In the genomic region with DNA sequence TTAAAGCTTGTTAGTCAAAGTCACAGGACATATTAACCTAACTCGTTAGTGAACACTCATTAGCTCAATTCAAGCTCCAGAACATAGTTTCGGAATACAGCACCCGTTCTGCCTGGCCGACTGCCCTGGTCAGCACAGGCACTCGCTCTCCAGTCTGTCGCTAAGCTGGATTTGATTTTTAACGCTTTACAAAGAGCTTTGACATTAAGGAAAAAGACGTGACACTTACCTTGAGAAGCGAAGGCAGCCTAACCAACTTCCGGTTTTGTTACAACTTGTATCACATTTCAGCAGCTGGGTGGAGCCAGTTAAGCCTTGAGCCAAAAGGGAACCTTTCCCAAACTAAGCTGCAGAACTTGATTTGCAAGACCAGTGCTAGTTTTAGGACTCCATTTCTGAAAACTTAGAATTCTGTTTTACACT, we compare ENCODE assay signal across 7 cellular contexts. TPM values are rescaled to one million over a fixed set of nuclear protein-coding genes. Genes with fewer than 3 reads are reported as not detected.
A peak's percentile ranks its signal among the peaks of the same experiment; 100 is the strongest.
DNase-seq lines count a peak whose midpoint lies in the region; ATAC-seq and TF ChIP-seq lines count a peak whose summit lies in the region.

A gene with protein sequence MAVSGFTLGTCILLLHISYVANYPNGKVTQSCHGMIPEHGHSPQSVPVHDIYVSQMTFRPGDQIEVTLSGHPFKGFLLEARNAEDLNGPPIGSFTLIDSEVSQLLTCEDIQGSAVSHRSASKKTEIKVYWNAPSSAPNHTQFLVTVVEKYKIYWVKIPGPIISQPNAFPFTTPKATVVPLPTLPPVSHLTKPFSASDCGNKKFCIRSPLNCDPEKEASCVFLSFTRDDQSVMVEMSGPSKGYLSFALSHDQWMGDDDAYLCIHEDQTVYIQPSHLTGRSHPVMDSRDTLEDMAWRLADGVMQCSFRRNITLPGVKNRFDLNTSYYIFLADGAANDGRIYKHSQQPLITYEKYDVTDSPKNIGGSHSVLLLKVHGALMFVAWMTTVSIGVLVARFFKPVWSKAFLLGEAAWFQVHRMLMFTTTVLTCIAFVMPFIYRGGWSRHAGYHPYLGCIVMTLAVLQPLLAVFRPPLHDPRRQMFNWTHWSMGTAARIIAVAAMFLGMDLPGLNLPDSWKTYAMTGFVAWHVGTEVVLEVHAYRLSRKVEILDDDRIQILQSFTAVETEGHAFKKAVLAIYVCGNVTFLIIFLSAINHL (minus strand): TSS at position 258 of the 423 bp plus-strand sequence. CDS start 17,867 bp downstream, outside the sequence.

- H3K4ac ChIP-seq in IMR-90 (ENCODE audit: low read depth, low read length), result peak within 1 kb of the TSS; percentile 85

- H2BK15ac ChIP-seq in IMR-90 (ENCODE audit: low read depth, low read length), result peak within 1 kb of the TSS; percentile 51; the same call in 1 of the 3 replicates

- ATAC-seq in GM21786 (IDR thresholded peaks at IDR 0.05; ENCODE audit: unreplicated experiment), result peak; percentile 94
- ATAC-seq in IMR-90 (ENCODE audit: low read depth), result peak; percentile 73
- peak; percentile 77 for ATAC-seq in Panc1

- peak within 1 kb of the TSS; percentile 73; the same call in 1 of the 2 replicates for H2BK20ac ChIP-seq in IMR-90 (ENCODE audit: low read depth, low read length)

- H3K9ac ChIP-seq in IMR-90 (ENCODE audit: low read depth, low read length) (peak within 1 kb of the TSS; percentile 71), adipocyte (ENCODE audit: low read length) (peak within 1 kb of the TSS; percentile 87)

- H3K56ac ChIP-seq in IMR-90 (ENCODE audit: extremely low read depth, insufficient read depth, low read length), result peak within 1 kb of the TSS; percentile 37; the same call in 1 of the 2 replicates

- peak within 1 kb of the TSS; percentile 57 for H2BK5ac ChIP-seq in IMR-90 (ENCODE audit: low read depth, low read length, poor library complexity, severe bottlenecking)

- CTCF ChIA-PET in IMR-90 (lab: Yijun Ruan, JAX), result no interaction called here
- CTCF ChIA-PET in Panc1 (lab: Charles Lee), result interaction anchor here (0.6 kb wide), 1 partner anchor 730 kb away, joined by 3 read pairs; no protein-coding TSS in a partner anchor

- TF ChIP-seq CTCF in GM12864 (IDR thresholded peaks at IDR 0.05; ENCODE audit: low read depth, low read length, missing control alignments) (no peak), IMR-90 (conservative IDR thresholded peaks at IDR 0.05; ENCODE audit: low read depth, low read length) (no peak), Panc1 (IDR thresholded peaks at IDR 0.05) (no peak), right atrium auricular region (IDR thresholded peaks at IDR 0.05) (no peak)

- no peak within 1 kb of the TSS for H2AK5ac ChIP-seq in IMR-90 (ENCODE audit: low read depth, low read length)

- TF ChIP-seq RAD21 in IMR-90 (IDR thresholded peaks at IDR 0.05; ENCODE audit: low read length), result no peak

- POLR2A ChIA-PET in IMR-90 (lab: Charles Lee; ENCODE audit: unreplicated experiment) (no interaction called here), Panc1 (lab: Charles Lee) (interaction anchor here (0.7 kb wide), 1 partner anchor 59 kb away, joined by 5 read pairs; no protein-coding TSS in a partner anchor)

- peak within 1 kb of the TSS; percentile 76 for H4K91ac ChIP-seq in IMR-90 (ENCODE audit: insufficient read depth, low read depth, low read length)

- peak within 1 kb of the TSS; percentile 78 for H3K18ac ChIP-seq in IMR-90 (ENCODE audit: low read depth, low read length)

- H3K9me3 ChIP-seq in IMR-90 (ENCODE audit: control insufficient read depth, insufficient read depth, low read length) (no peaks in the 10 kb centered on the region), Panc1 (ENCODE audit: control insufficient read depth, insufficient read depth, low read depth, low read length) (no peaks in the 10 kb centered on the region), adipocyte (ENCODE audit: control insufficient read depth, low read length) (no peaks in the 10 kb centered on the region), right atrium auricular region (no peaks in the 10 kb centered on the region)

- H3K27me3 ChIP-seq in IMR-90 (ENCODE audit: control insufficient read depth, insufficient read depth, low read length), result no peaks in the 10 kb centered on the region
- peaks cover 2% of the 10 kb centered on the region for H3K27me3 ChIP-seq in Panc1 (ENCODE audit: control insufficient read depth, insufficient read depth, low read length)
- no peaks in the 10 kb centered on the region for H3K27me3 ChIP-seq in adipocyte (replicated peaks; ENCODE audit: control insufficient read depth, insufficient read depth, low read length)
- no peaks in the 10 kb centered on the region for H3K27me3 ChIP-seq in right atrium auricular region

- H4K5ac ChIP-seq in IMR-90 (ENCODE audit: low read depth, low read length), result peak within 1 kb of the TSS; percentile 66

- H3K79me1 ChIP-seq in IMR-90 (ENCODE audit: low read depth in 1 of 2, low read length in 2 of 2), result no peaks in the 10 kb centered on the region

- peak within 1 kb of the TSS; percentile 82 for H2BK120ac ChIP-seq in IMR-90 (ENCODE audit: low read depth, low read length)

- dilution Hi-C loops in IMR-90 (cut with HindIII; ENCODE audit: low sequenced_read_pairs, unreplicated experiment), result no loop called here

- in situ Hi-C loops in IMR-90 (cut with MboI; ENCODE audit: low sequenced_read_pairs), result no loop called here
- in situ Hi-C loops in Panc1 (cut with HindIII; ENCODE audit: low pct_unique_long_range_greater_than_20kb, low sequenced_read_pairs), result no loop called here

- no peaks in the 10 kb centered on the region for H3K36me3 ChIP-seq in IMR-90 (ENCODE audit: control insufficient read depth, insufficient read depth, low read length)
- H3K36me3 ChIP-seq in Panc1 (ENCODE audit: control insufficient read depth, insufficient read depth, low read length), result peaks cover 4% of the 10 kb centered on the region; the same call in 1 of the 2 replicates
- no peaks in the 10 kb centered on the region for H3K36me3 ChIP-seq in adipocyte (ENCODE audit: control insufficient read depth, insufficient read depth, low read length, severe bottlenecking)
- H3K36me3 ChIP-seq in right atrium auricular region, result no peaks in the 10 kb centered on the region

- H3K4me1 ChIP-seq in IMR-90 (ENCODE audit: control insufficient read depth, insufficient read depth, low read length) (peaks cover 2% of the 10 kb centered on the region; the same call in 1 of the 2 replicates), Panc1 (ENCODE audit: control insufficient read depth, insufficient read depth, low read length) (no peaks in the 10 kb centered on the region), adipocyte (ENCODE audit: control insufficient read depth, insufficient read depth, low read length) (peaks cover 19% of the 10 kb centered on the region), right atrium auricular region (peaks cover 0 to 14% of the 10 kb centered on the region in 2 donors)

- peak within 1 kb of the TSS; percentile 68 for H3K23ac ChIP-seq in IMR-90 (ENCODE audit: low read depth, low read length)

- DNase-seq in GM12864 (ENCODE audit: low read depth) (peak; percentile 90), IMR-90 (peak; percentile 64), Panc1 (ENCODE audit: low read depth, low spot score) (peak; percentile 24), adipocyte (ENCODE audit: low read depth) (peak; percentile 87), right atrium auricular region (ENCODE audit: low spot score) (peak; percentile 75), putamen (ENCODE audit: low spot score) (peak; percentile 17)

- H3K27ac ChIP-seq in IMR-90 (ENCODE audit: insufficient read depth, low read length), result peak within 1 kb of the TSS; percentile 60
- H3K27ac ChIP-seq in Panc1 (ENCODE audit: low read length), result no peak within 1 kb of the TSS
- peak within 1 kb of the TSS; percentile 65 to 83 for H3K27ac ChIP-seq in right atrium auricular region

- H3K14ac ChIP-seq in IMR-90 (replicated peaks; ENCODE audit: low read depth, low read length), result peak within 1 kb of the TSS; percentile 73

- peak within 1 kb of the TSS; percentile 76 for H3K4me2 ChIP-seq in IMR-90 (ENCODE audit: low read depth, low read length)

- H4K20me1 ChIP-seq in IMR-90 (ENCODE audit: insufficient read depth, low read length), result no peaks in the 10 kb centered on the region

- peak within 1 kb of the TSS; percentile 39 to 95 for H4K8ac ChIP-seq in IMR-90 (ENCODE audit: low read depth in 2 of 2, low read length in 2 of 2)

- intact Hi-C loops in IMR-90 (cut with micrococcal nuclease) (no loop called here), Panc1 (cut with micrococcal nuclease; ENCODE audit: unreplicated experiment) (no loop called here)

- H3K4me3 ChIP-seq in GM12864 (ENCODE audit: low read depth, low read length) (peak within 1 kb of the TSS; percentile 61), IMR-90 (ENCODE audit: insufficient read depth, low read depth, low read length) (peak within 1 kb of the TSS; percentile 95), Panc1 (ENCODE audit: low read depth in 2 of 2, low read length in 2 of 2) (peak within 1 kb of the TSS; percentile 55 to 58), adipocyte (ENCODE audit: low read length) (peak within 1 kb of the TSS; percentile 89), right atrium auricular region (peak within 1 kb of the TSS; percentile 48 to 49)

- peak within 1 kb of the TSS; percentile 96 for H2AFZ ChIP-seq in IMR-90 (replicated peaks; ENCODE audit: low read length, poor library complexity)

- no peak for TF ChIP-seq POLR2A in IMR-90 (IDR thresholded peaks at IDR 0.05; ENCODE audit: low read depth, low read length)

- no peaks in the 10 kb centered on the region for H3K9me1 ChIP-seq in IMR-90 (ENCODE audit: insufficient read depth, low read length)

- whole genome bisulfite sequencing in IMR-90 (ENCODE audit: extremely low coverage in 2 of 2, insufficient read length in 1 of 2), 2 experiments, result 2% methylated on average over 9 of the region's 10 CpGs; no CpG with 5 or more reads in 1 of the 2 experiments

- no TSS peak for BruUV-seq in IMR-90 (replicated peaks; lab: Mats Ljungman, UMichigan)
- BruUV-seq in Panc1 (replicated peaks; lab: Mats Ljungman, UMichigan), result no TSS peak

- H2AK9ac ChIP-seq in IMR-90 (replicated peaks; ENCODE audit: low read depth, low read length, poor library complexity), result peak within 1 kb of the TSS; percentile 57

TF ChIP-seq in IMR-90, 13 proteins besides CTCF, POLR2A, EP300 and RAD21 (continues in another document):
- TF ChIP-seq MXI1 (IDR thresholded peaks at IDR 0.05; ENCODE audit: borderline replicate concordance, low read depth, low read length), result no peak
- TF ChIP-seq FOS (IDR thresholded peaks at IDR 0.05; ENCODE audit: low read depth, low read length), result no peak
- TF ChIP-seq NFE2L2 (IDR thresholded peaks at IDR 0.05; ENCODE audit: low read depth, low read length), result no peak
- no peak for TF ChIP-seq CHD1 (IDR thresholded peaks at IDR 0.05; ENCODE audit: low read depth, low read length)
- no peak for TF ChIP-seq MAFK (IDR thresholded peaks at IDR 0.05; ENCODE audit: low read depth, low read length)
- TF ChIP-seq MAZ (IDR thresholded peaks at IDR 0.05; ENCODE audit: borderline replicate concordance, low read depth, low read length), result no peak

RNA-seq across cellular contexts. Expression of the gene that starts here (rescaled TPM):
- total RNA-seq in IMR-90 (2012; rRNA removed), result 21.7 and 23.5 TPM in 2 replicates
- polyA plus RNA-seq in IMR-90 (2012; rRNA removed), result 3.2 and 3.8 TPM in 2 replicates
- 1.2 and 1.3 TPM in 2 replicates for polyA plus RNA-seq in IMR-90 (2012; cell fraction: cytosol; rRNA removed)
- polyA plus RNA-seq in IMR-90 (2012; cell fraction: nucleus; rRNA removed; ENCODE audit: low replicate concordance), result 0.28 and 3.9 TPM in 2 replicates
- 1.2 TPM for total RNA-seq in Panc1 (2021; ENCODE audit: unreplicated experiment)
- polyA plus RNA-seq in Panc1 (2012; ENCODE audit: insufficient read length), result 0.15 TPM
- 1 to 10 TPM; 3.4 to 3.5 TPM for total RNA-seq in right atrium auricular region

Comparison
In these comparisons a context has a peak if more than half of its experiments do, and no peak if none do; other contexts are left out.
1. DNase-seq: peak in every context shown above with its lines; median percentile 90 in GM12864; 87 in adipocyte; 75 in right atrium auricular region; 64 in IMR-90; 24 in Panc1; 17 in putamen.